ENCODE assay signal across 10 cellular contexts in genomic region chr22:19663821-19664325, GRCh38. TPM values are rescaled to one million over a fixed set of nuclear protein-coding genes. Genes with fewer than 3 reads are reported as not detected.
A peak's percentile ranks its signal among the peaks of the same experiment; 100 is the strongest.
DNase-seq lines count a peak whose midpoint lies in the region; ATAC-seq and TF ChIP-seq lines count a peak whose summit lies in the region.
"Had no signal": no experiment of that assay in that cellular context is flagged by ENCODE, and none has a peak within 500 bp of the region (broad histone marks: within the 10 kb centered on the region; RNA-seq: fewer than 3 reads in every experiment).

No MANE protein-coding gene starts in this region.

- H4K8ac ChIP-seq in mesenchymal stem cell (ENCODE audit: low read length) = no peak overlapping the region

- CTCF ChIA-PET in activated CD8-positive, alpha-beta T cell treated with anti-CD3 and anti-CD28 coated beads for 36 hours (lab: Charles Lee) = no interaction called here

- WGBS in mesenchymal stem cell = 48% methylated on average over 13 of the region's 14 CpGs

- no peaks in the 10 kb centered on the region for H3K79me1 ChIP-seq in mesenchymal stem cell (replicated peaks; ENCODE audit: low read length, poor library complexity, severe bottlenecking)

- no peak overlapping the region for H2AFZ ChIP-seq in mesenchymal stem cell (ENCODE audit: low read depth, low read length)

- DNase-seq in NCI-H1694 (lab: John Stamatoyannopoulos, UW) (peak; percentile 62), astrocyte of the hippocampus (ENCODE audit: low read depth, low spot score) (peak; percentile 65), mesenchymal stem cell (peak; percentile 5), NOMO-1 treated with dmso at 0.1 percent for 144 hours (lab: John Stamatoyannopoulos, UW; ENCODE audit: unreplicated experiment) (no peak)
- DNase-seq in activated CD8-positive, alpha-beta T cell treated with anti-CD3 and anti-CD28 coated beads for 36 hours = no peak
- DNase-seq: esophagus squamous epithelium had no signal

- peak overlapping the region in 1 of 2 experiments; percentile 28 for H3K4ac ChIP-seq in mesenchymal stem cell (ENCODE audit: low read depth in 1 of 2, low read length in 2 of 2)

- no peaks in the 10 kb centered on the region for H3K36me3 Mint-ChIP-seq in activated CD8-positive, alpha-beta T cell treated with anti-CD3 and anti-CD28 coated beads for 36 hours (ENCODE audit: low read depth)

- no peak for ATAC-seq in activated CD8-positive, alpha-beta T cell treated with anti-CD3 and anti-CD28 coated beads for 36 hours
- ATAC-seq in GM19035 (IDR thresholded peaks at IDR 0.05; ENCODE audit: unreplicated experiment) (no peak), GM21381 (IDR thresholded peaks at IDR 0.05; ENCODE audit: unreplicated experiment) (no peak)
- ATAC-seq: activated T-helper 17 cell treated with anti-CD3 and anti-CD28 coated beads, Interleukin-2, amount 50 U/mL, for 72 hours had no signal

- H3K4me1 Mint-ChIP-seq in activated CD8-positive, alpha-beta T cell treated with anti-CD3 and anti-CD28 coated beads for 36 hours (ENCODE audit: low read depth) = no peaks in the 10 kb centered on the region
- H3K4me1 Mint-ChIP-seq: activated T-helper 17 cell treated with anti-CD3 and anti-CD28 coated beads, Interleukin-2, amount 50 U/mL, for 72 hours had no signal

- no peak overlapping the region for H4K91ac ChIP-seq in mesenchymal stem cell (ENCODE audit: low read length)

- H3K9me3 ChIP-seq in BLaER1 = no peaks in the 10 kb centered on the region
- no peaks in the 10 kb centered on the region for H3K9me3 ChIP-seq in mesenchymal stem cell (ENCODE audit: control insufficient read depth, low read length)
- H3K9me3 ChIP-seq: esophagus squamous epithelium had no signal

- no peak overlapping the region for H2BK120ac ChIP-seq in mesenchymal stem cell (ENCODE audit: low read depth, low read length)

- H3K4me1 ChIP-seq in BLaER1 (peaks cover 58% of the 10 kb centered on the region), mesenchymal stem cell (ENCODE audit: control insufficient read depth, insufficient read depth, low read depth, low read length) (peaks cover 11% of the 10 kb centered on the region)

- no peaks in the 10 kb centered on the region for H4K20me1 ChIP-seq in BLaER1

- H3K18ac ChIP-seq in mesenchymal stem cell (ENCODE audit: low read depth in 1 of 2, low read length in 2 of 2) = peak overlapping the region in 1 of 2 experiments; percentile 24

- H3K4me2 ChIP-seq in BLaER1 (peak overlapping the region; percentile 80), mesenchymal stem cell (ENCODE audit: low read length, poor library complexity, severe bottlenecking) (no peak overlapping the region)

- peak overlapping the region in 1 of 2 experiments; percentile 98 for H3K14ac ChIP-seq in mesenchymal stem cell (ENCODE audit: low read length in 2 of 2)

- H3K4me3 ChIP-seq in BLaER1 (no peak overlapping the region), mesenchymal stem cell (ENCODE audit: insufficient read depth in 1 of 2, low read depth in 1 of 2, low read length in 2 of 2) (peak overlapping the region in 1 of 2 experiments; percentile 53)
- H3K4me3 ChIP-seq: esophagus squamous epithelium had no signal

- H3K27me3 ChIP-seq in BLaER1 (no peaks in the 10 kb centered on the region), mesenchymal stem cell (ENCODE audit: control insufficient read depth in 1 of 2, insufficient read depth in 1 of 2, low read length in 2 of 2) (peaks cover 28 to 38% of the 10 kb centered on the region in 2 experiments)

- H2BK12ac ChIP-seq in mesenchymal stem cell (ENCODE audit: low read length in 2 of 2) = no peak overlapping the region

- no peak overlapping the region for H2BK15ac ChIP-seq in mesenchymal stem cell (ENCODE audit: low read depth, poor library complexity, severe bottlenecking)

- peaks cover 1% of the 10 kb centered on the region for H3K27me3 Mint-ChIP-seq in activated CD8-positive, alpha-beta T cell treated with anti-CD3 and anti-CD28 coated beads for 36 hours

- no peak for TF ChIP-seq CTCF in activated CD8-positive, alpha-beta T cell treated with anti-CD3 and anti-CD28 coated beads for 36 hours (IDR thresholded peaks at IDR 0.05)

- no peak overlapping the region for H3K27ac Mint-ChIP-seq in activated CD8-positive, alpha-beta T cell treated with anti-CD3 and anti-CD28 coated beads for 36 hours
- H3K27ac Mint-ChIP-seq: activated T-helper 17 cell treated with anti-CD3 and anti-CD28 coated beads, Interleukin-2, amount 50 U/mL, for 72 hours had no signal

- no peaks in the 10 kb centered on the region for H3K9me3 Mint-ChIP-seq in activated CD8-positive, alpha-beta T cell treated with anti-CD3 and anti-CD28 coated beads for 36 hours
- H3K9me3 Mint-ChIP-seq: activated T-helper 17 cell treated with anti-CD3 and anti-CD28 coated beads, Interleukin-2, amount 50 U/mL, for 72 hours had no signal

- H3K36me3 ChIP-seq in BLaER1 (no peaks in the 10 kb centered on the region), mesenchymal stem cell (ENCODE audit: control insufficient read depth in 1 of 2, insufficient read depth in 2 of 2, low read depth in 1 of 2, low read length in 2 of 2) (no peaks in the 10 kb centered on the region)
- H3K36me3 ChIP-seq: esophagus squamous epithelium had no signal

- H3K23ac ChIP-seq in mesenchymal stem cell (ENCODE audit: low read length in 2 of 2) = peak overlapping the region in 1 of 2 experiments; percentile 89

- H2BK5ac ChIP-seq in mesenchymal stem cell (ENCODE audit: low read depth, low read length, poor library complexity, severe bottlenecking) = no peak overlapping the region

- intact Hi-C loops in activated CD8-positive, alpha-beta T cell treated with anti-CD3 and anti-CD28 coated beads for 36 hours (cut with micrococcal nuclease) = no loop called here

- H3K27ac ChIP-seq in BLaER1 (peak overlapping the region; percentile 63), mesenchymal stem cell (ENCODE audit: low read length, poor library complexity, severe bottlenecking) (no peak overlapping the region)

- no peak overlapping the region for H2AK5ac ChIP-seq in mesenchymal stem cell (ENCODE audit: low read length, severe bottlenecking)

- H3K9ac ChIP-seq in BLaER1 = peak overlapping the region; percentile 38; the same call in 1 of the 2 replicates
- no peak overlapping the region for H3K9ac ChIP-seq in mesenchymal stem cell (ENCODE audit: low read length)

- POLR2A ChIA-PET in activated CD8-positive, alpha-beta T cell treated with anti-CD3 and anti-CD28 coated beads for 36 hours (lab: Charles Lee) = no interaction called here

- H3K4me3 Mint-ChIP-seq in activated CD8-positive, alpha-beta T cell treated with anti-CD3 and anti-CD28 coated beads for 36 hours = no peak overlapping the region
- H3K4me3 Mint-ChIP-seq: activated T-helper 17 cell treated with anti-CD3 and anti-CD28 coated beads, Interleukin-2, amount 50 U/mL, for 72 hours had no signal

RNA-seq across cellular contexts. Expression of gene SEPTIN5, which starts 50.4 kb away (rescaled TPM):
- polyA plus RNA-seq in mesenchymal stem cell (2013, experiment 1 of 2) = 5.7 TPM
- polyA plus RNA-seq in mesenchymal stem cell (2013, experiment 2 of 2) = 6.2 TPM
- 1 to 10 TPM; 1.3 to 1.5 TPM for total RNA-seq in activated CD8-positive, alpha-beta T cell treated with anti-CD3 and anti-CD28 coated beads for 36 hours

RNA-seq across cellular contexts. Expression of gene GP1BB, which starts 59.5 kb away (rescaled TPM):
- 1.0 TPM for polyA plus RNA-seq in mesenchymal stem cell (2013, experiment 1 of 2)
- polyA plus RNA-seq in mesenchymal stem cell (2013, experiment 2 of 2) = 1.2 TPM
- not detected for total RNA-seq in activated CD8-positive, alpha-beta T cell treated with anti-CD3 and anti-CD28 coated beads for 36 hours
- total RNA-seq: activated T-helper 17 cell treated with anti-CD3 and anti-CD28 coated beads, Interleukin-2, amount 50 U/mL, for 72 hours had no signal

Comparison
In these comparisons a context has a peak if more than half of its experiments do, and no peak if none do; other contexts are left out.
1. DNase-seq: peak in NCI-H1694 (single experiment), astrocyte of the hippocampus (single experiment) and mesenchymal stem cell (single experiment); none in activated CD8-positive, alpha-beta T cell treated with anti-CD3 and anti-CD28 coated beads for 36 hours (single experiment) and NOMO-1 treated with dmso at 0.1 percent for 144 hours (single experiment).